ENCODE assay signal across 12 cellular contexts in genomic region chr2:187155472-187155871, GRCh38.
DNase-seq lines count a peak whose midpoint lies in the region; ATAC-seq and TF ChIP-seq lines count a peak whose summit lies in the region.
"Had no signal": no experiment of that assay in that cellular context is flagged by ENCODE, and none has a peak within 500 bp of the region (broad histone marks: within the 10 kb centered on the region; RNA-seq: fewer than 3 reads in every experiment).

No MANE protein-coding gene starts in this region.

- H2AFZ ChIP-seq in mammary epithelial cell (ENCODE audit: low read depth, low read length) = no peak overlapping the region

- H3K9ac ChIP-seq in mammary epithelial cell (ENCODE audit: insufficient read depth, low read length) = no peak overlapping the region
- no peak overlapping the region for H3K9ac ChIP-seq in adipocyte (ENCODE audit: low read length)

- in situ Hi-C loops in mammary epithelial cell (cut with MboI; ENCODE audit: low sequenced_read_pairs in 2 of 2) = no loop called here

- no peak overlapping the region for H3K27ac ChIP-seq in mammary epithelial cell (ENCODE audit: insufficient read depth, low read depth, low read length)
- no peak overlapping the region for H3K27ac ChIP-seq in breast epithelium
- no peak overlapping the region for H3K27ac ChIP-seq in SJCRH30

- DNase-seq in mammary epithelial cell (peak; percentile 1), breast epithelium (ENCODE audit: low spot score in 2 of 2) (no peak), adipocyte (ENCODE audit: low read depth) (no peak), choroid plexus epithelial cell (ENCODE audit: low read depth) (peak; percentile 8), SJCRH30 (no peak)
- DNase-seq in stimulated activated CD8-positive, alpha-beta memory T cell treated with anti-CD3 and anti-CD28 coated beads, Interleukin-4, amount 100 ng/mL, for 48 hours = no peak
- DNase-seq: C1 segment of cervical spinal cord; CD4-positive, alpha-beta T cell; GOT3; HFFc6 had no signal

- no peaks in the 10 kb centered on the region for H3K4me1 ChIP-seq in mammary epithelial cell (ENCODE audit: insufficient read depth, low read length)
- H3K4me1 ChIP-seq in breast epithelium = no peaks in the 10 kb centered on the region
- no peaks in the 10 kb centered on the region for H3K4me1 ChIP-seq in adipocyte (ENCODE audit: control insufficient read depth, insufficient read depth, low read length)
- H3K4me1 ChIP-seq in SJCRH30 = no peaks in the 10 kb centered on the region; the same call in 1 of the 2 replicates
- H3K4me1 ChIP-seq: HAP-1 had no signal

- no peaks in the 10 kb centered on the region for H3K79me2 ChIP-seq in mammary epithelial cell (ENCODE audit: insufficient read depth, low read length)

- TF ChIP-seq CTCF in mammary epithelial cell (conservative IDR thresholded peaks at IDR 0.05 in 1 of 2, IDR thresholded peaks at IDR 0.05 in 1 of 2; ENCODE audit: extremely low read depth in 1 of 2, insufficient read depth in 1 of 2, low read depth in 1 of 2, low read length in 2 of 2) (no peak), breast epithelium (IDR thresholded peaks at IDR 0.05) (no peak), choroid plexus epithelial cell (conservative IDR thresholded peaks at IDR 0.05; ENCODE audit: low read depth, low read length) (no peak)

- intact Hi-C loops in mammary epithelial cell (cut with micrococcal nuclease) = no loop called here
- intact Hi-C loops in breast epithelium (cut with DNase I; ENCODE audit: low total_unique reads) = no loop called here

- 26% methylated on average over 1 of the region's 1 CpG for WGBS in mammary epithelial cell (ENCODE audit: low coverage, missing lambda C conversion rate)

- no peaks in the 10 kb centered on the region for H3K27me3 ChIP-seq in mammary epithelial cell (ENCODE audit: insufficient read depth, low read length)
- H3K27me3 ChIP-seq in breast epithelium = no peaks in the 10 kb centered on the region
- H3K27me3 ChIP-seq in adipocyte (replicated peaks; ENCODE audit: control insufficient read depth, insufficient read depth, low read length) = no peaks in the 10 kb centered on the region
- no peaks in the 10 kb centered on the region for H3K27me3 ChIP-seq in SJCRH30

- BruUV-seq in mammary epithelial cell (replicated peaks; lab: Mats Ljungman, UMichigan) = no TSS peak

- H4K20me1 ChIP-seq in mammary epithelial cell (ENCODE audit: insufficient read depth, low read length) = no peaks in the 10 kb centered on the region

- no peaks in the 10 kb centered on the region for H3K36me3 ChIP-seq in mammary epithelial cell (ENCODE audit: insufficient read depth, low read length)
- H3K36me3 ChIP-seq in breast epithelium = no peaks in the 10 kb centered on the region
- no peaks in the 10 kb centered on the region for H3K36me3 ChIP-seq in adipocyte (ENCODE audit: control insufficient read depth, insufficient read depth, low read length, severe bottlenecking)
- no peaks in the 10 kb centered on the region; the same call in 1 of the 2 replicates for H3K36me3 ChIP-seq in SJCRH30
- H3K36me3 ChIP-seq: HAP-1 had no signal

- no peak for TF ChIP-seq POLR2A in breast epithelium (IDR thresholded peaks at IDR 0.05)

- H3K9me3 ChIP-seq in mammary epithelial cell (replicated peaks; ENCODE audit: insufficient read depth, low read length) (peaks cover 5% of the 10 kb centered on the region), breast epithelium (peaks cover 4 to 25% of the 10 kb centered on the region in 2 donors), adipocyte (ENCODE audit: control insufficient read depth, low read length) (peaks cover 40% of the 10 kb centered on the region), SJCRH30 (replicated peaks) (peaks cover 18% of the 10 kb centered on the region)
- H3K9me3 ChIP-seq: HAP-1 had no signal

- dilution Hi-C loops in mammary epithelial cell (cut with HindIII; ENCODE audit: low sequenced_read_pairs) = no loop called here

- no peak overlapping the region for H3K4me3 ChIP-seq in mammary epithelial cell (replicated peaks in 1 of 3; ENCODE audit: insufficient read depth in 1 of 3, low read depth in 2 of 3, low read length in 3 of 3)
- no peak overlapping the region for H3K4me3 ChIP-seq in breast epithelium
- peak overlapping the region; percentile 4 for H3K4me3 ChIP-seq in adipocyte (ENCODE audit: low read length)
- H3K4me3 ChIP-seq in choroid plexus epithelial cell (ENCODE audit: low read depth, low read length) = no peak overlapping the region
- no peak overlapping the region for H3K4me3 ChIP-seq in SJCRH30
- H3K4me3 ChIP-seq: HAP-1 had no signal

- H3K4me2 ChIP-seq in mammary epithelial cell (ENCODE audit: insufficient read depth, low read depth, low read length) = no peak overlapping the region

- CTCF ChIA-PET in mammary epithelial cell (lab: Charles Lee; ENCODE audit: low non-redundant PET) = no interaction called here

- no peak for ATAC-seq in GM18520 (IDR thresholded peaks at IDR 0.05; ENCODE audit: unreplicated experiment)

Comparison
In these comparisons a context has a peak if more than half of its experiments do, and no peak if none do; other contexts are left out.
1. DNase-seq: peak in mammary epithelial cell (single experiment) and choroid plexus epithelial cell (single experiment); none in breast epithelium (0 of 2), adipocyte (single experiment), SJCRH30 (0 of 2) and stimulated activated CD8-positive, alpha-beta memory T cell treated with anti-CD3 and anti-CD28 coated beads, Interleukin-4, amount 100 ng/mL, for 48 hours (single experiment).